ENCODE assay signal across 12 cellular contexts in the genomic region with DNA sequence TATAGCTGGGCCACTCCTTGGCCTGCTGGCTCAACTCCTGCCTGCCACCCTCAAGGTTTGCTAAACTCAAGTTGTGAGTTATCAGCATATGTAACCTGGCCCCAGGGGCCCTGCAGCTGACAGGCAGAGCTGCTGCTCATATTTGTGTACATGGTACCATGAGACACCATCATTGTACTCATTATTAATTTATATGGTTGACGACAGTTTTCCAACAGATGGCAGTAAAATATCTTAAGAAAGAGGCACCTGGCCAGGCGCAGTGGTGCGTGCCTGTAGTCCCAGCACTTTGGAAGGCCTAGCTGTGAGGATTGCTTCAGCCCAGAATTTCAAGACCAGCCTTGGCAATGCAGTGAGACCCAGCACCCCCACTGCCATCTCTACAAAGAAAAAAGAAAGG. TPM values are rescaled to one million over a fixed set of nuclear protein-coding genes. Genes with fewer than 3 reads are reported as not detected.
DNase-seq lines count a peak whose midpoint lies in the region; ATAC-seq and TF ChIP-seq lines count a peak whose summit lies in the region.
"Had no signal": no experiment of that assay in that cellular context is flagged by ENCODE, and none has a peak within 500 bp of the region (broad histone marks: within the 10 kb centered on the region; RNA-seq: fewer than 3 reads in every experiment).

No MANE protein-coding gene starts in this region.

- peaks cover 5% of the 10 kb centered on the region for H3K36me3 ChIP-seq in A673 (ENCODE audit: insufficient read depth, low read length, poor library complexity, severe bottlenecking)
- peaks cover 5% of the 10 kb centered on the region for H3K36me3 ChIP-seq in OCI-LY1 (ENCODE audit: insufficient read depth, low read length)

- no peak overlapping the region for H3K4me2 ChIP-seq in OCI-LY1 (ENCODE audit: low read length)

- no peak overlapping the region for H3K4me3 Mint-ChIP-seq in chondrocyte (ENCODE audit: unreplicated experiment)
- H3K4me3 Mint-ChIP-seq: activated CD4-positive, alpha-beta memory T cell treated with anti-CD3 and anti-CD28 coated beads, Interleukin-2, amount 10 ng/mL, durations not matched to agents 7 days and 5 days; T-helper 17 cell had no signal

- POLR2A ChIA-PET in A673 (lab: Charles Lee; ENCODE audit: low non-redundant PET): no interaction called here

- H3K4me1 Mint-ChIP-seq in chondrocyte (ENCODE audit: low read depth): peaks cover 31% of the 10 kb centered on the region

- CTCF ChIA-PET in A673 (lab: Charles Lee): no interaction called here

- H3K9ac ChIP-seq in OCI-LY1 (ENCODE audit: low read length): no peak overlapping the region

- H3K9me3 Mint-ChIP-seq in chondrocyte (ENCODE audit: low read depth): no peaks in the 10 kb centered on the region
- H3K9me3 Mint-ChIP-seq: activated CD4-positive, alpha-beta memory T cell treated with anti-CD3 and anti-CD28 coated beads, Interleukin-2, amount 10 ng/mL, durations not matched to agents 7 days and 5 days had no signal

- H3K9me2 ChIP-seq in OCI-LY1 (ENCODE audit: low read depth, low read length): no peaks in the 10 kb centered on the region

- no peaks in the 10 kb centered on the region for H3K27me3 Mint-ChIP-seq in chondrocyte (ENCODE audit: low read depth)
- H3K27me3 Mint-ChIP-seq: T-helper 17 cell had no signal

- BruUV-seq in A673 (replicated peaks; lab: Mats Ljungman, UMichigan): no TSS peak

- TF ChIP-seq CTCF in A673 (conservative IDR thresholded peaks at IDR 0.05; ENCODE audit: low read depth, low read length) (0 out of 2 replicates have a peak, but pooled peaks have one; percentile 9), OCI-LY1 (IDR thresholded peaks at IDR 0.05; ENCODE audit: low read length) (peak; percentile 23; the same call in 1 of the 2 replicates), chondrocyte (IDR thresholded peaks at IDR 0.05) (peak; percentile 12)

- H2AFZ ChIP-seq in OCI-LY1 (ENCODE audit: low read length): no peak overlapping the region

- no peak for ATAC-seq in HG02763 (IDR thresholded peaks at IDR 0.05; ENCODE audit: unreplicated experiment)
- ATAC-seq: body of pancreas, T-helper 17 cell had no signal

- H4K20me1 ChIP-seq in OCI-LY1 (ENCODE audit: insufficient read depth, low read length): no peaks in the 10 kb centered on the region

- no peaks in the 10 kb centered on the region for H3K9me3 ChIP-seq in A673 (ENCODE audit: low read depth, low read length, poor library complexity, severe bottlenecking)
- no peaks in the 10 kb centered on the region for H3K9me3 ChIP-seq in OCI-LY1 (ENCODE audit: low read length)
- H3K9me3 ChIP-seq: body of pancreas had no signal

- peak; percentile 14 for DNase-seq in A673 (ENCODE audit: low spot score)
- peak; percentile 42 for DNase-seq in D341Med (ENCODE audit: low spot score)
- DNase-seq in chondrocyte (ENCODE audit: low spot score): peak; percentile 47
- no peak for DNase-seq in caudate nucleus (lab: John Stamatoyannopoulos, UW)
- DNase-seq in NCI-H1694 (lab: John Stamatoyannopoulos, UW): no peak
- DNase-seq: activated CD4-positive, alpha-beta memory T cell treated with anti-CD3 and anti-CD28 coated beads, Interleukin-2, amount 10 ng/mL, durations not matched to agents 7 days and 5 days; activated effector memory CD4-positive, alpha-beta T cell treated with anti-CD3 and anti-CD28 coated beads, Interleukin-2, amount 50 U/mL, for 16 hours; body of pancreas; effector CD4-positive, alpha-beta T cell; T-helper 17 cell had no signal

- H3K27me3 ChIP-seq in A673 (replicated peaks; ENCODE audit: insufficient read depth, low read depth, low read length, poor library complexity) (no peaks in the 10 kb centered on the region), OCI-LY1 (ENCODE audit: insufficient read depth, low read length) (no peaks in the 10 kb centered on the region)
- H3K27me3 ChIP-seq: body of pancreas had no signal

- H3K27ac Mint-ChIP-seq in chondrocyte (ENCODE audit: unreplicated experiment): no peak overlapping the region
- H3K27ac Mint-ChIP-seq: activated CD4-positive, alpha-beta memory T cell treated with anti-CD3 and anti-CD28 coated beads, Interleukin-2, amount 10 ng/mL, durations not matched to agents 7 days and 5 days; T-helper 17 cell had no signal

- intact Hi-C loops in A673 (cut with micrococcal nuclease; ENCODE audit: unreplicated experiment): no loop called here

- H3F3A ChIP-seq in OCI-LY1 (ENCODE audit: insufficient read depth, low read length): no peaks in the 10 kb centered on the region

- no peaks in the 10 kb centered on the region for H3K79me2 ChIP-seq in OCI-LY1 (ENCODE audit: insufficient read depth, low read length)

- H3K27ac ChIP-seq in A673 (ENCODE audit: low read depth, low read length, poor library complexity, severe bottlenecking): no peak overlapping the region
- no peak overlapping the region for H3K27ac ChIP-seq in OCI-LY1 (ENCODE audit: low read depth, low read length, poor library complexity, severe bottlenecking)
- no peak overlapping the region for H3K27ac ChIP-seq in caudate nucleus (ENCODE audit: low read depth, low read length)
- H3K27ac ChIP-seq: body of pancreas had no signal

- no peak overlapping the region for H3K4me3 ChIP-seq in A673 (ENCODE audit: low read depth, low read length, poor library complexity, severe bottlenecking)
- no peak overlapping the region for H3K4me3 ChIP-seq in OCI-LY1 (ENCODE audit: low read depth, low read length, poor library complexity, severe bottlenecking)
- H3K4me3 ChIP-seq: body of pancreas had no signal

- H3K36me3 Mint-ChIP-seq in chondrocyte (ENCODE audit: low read depth): peaks cover 6% of the 10 kb centered on the region

- H3K4me1 ChIP-seq in A673 (ENCODE audit: insufficient read depth, low read length, poor library complexity, severe bottlenecking): peaks cover 2% of the 10 kb centered on the region
- peaks cover 15% of the 10 kb centered on the region for H3K4me1 ChIP-seq in OCI-LY1 (ENCODE audit: insufficient read depth, low read length, severe bottlenecking)

RNA-seq across cellular contexts. Expression of a gene that starts 11.4 kb away (rescaled TPM):
- total RNA-seq in A673 (2021) (65.4 and 69.7 TPM in 2 replicates), chondrocyte (94.0 to 116 TPM (median 111 TPM) in 3 replicates)

RNA-seq across cellular contexts. Expression of a gene that starts 37.8 kb away (rescaled TPM):
- 55.1 and 58.0 TPM in 2 replicates for total RNA-seq in A673 (2021)
- 24.6 to 30.8 TPM (median 27.9 TPM) in 3 replicates for total RNA-seq in chondrocyte

Comparison
In these comparisons a context has a peak if more than half of its experiments do, and no peak if none do; other contexts are left out.
1. DNase-seq: peak in A673 (single experiment), D341Med (single experiment) and chondrocyte (single experiment); none in caudate nucleus (0 of 61) and NCI-H1694 (single experiment).
2. Peak in every context shown above with its lines, with median percentiles within 50 percentile points of each other: CTCF ChIP-seq.